In the genomic region with DNA sequence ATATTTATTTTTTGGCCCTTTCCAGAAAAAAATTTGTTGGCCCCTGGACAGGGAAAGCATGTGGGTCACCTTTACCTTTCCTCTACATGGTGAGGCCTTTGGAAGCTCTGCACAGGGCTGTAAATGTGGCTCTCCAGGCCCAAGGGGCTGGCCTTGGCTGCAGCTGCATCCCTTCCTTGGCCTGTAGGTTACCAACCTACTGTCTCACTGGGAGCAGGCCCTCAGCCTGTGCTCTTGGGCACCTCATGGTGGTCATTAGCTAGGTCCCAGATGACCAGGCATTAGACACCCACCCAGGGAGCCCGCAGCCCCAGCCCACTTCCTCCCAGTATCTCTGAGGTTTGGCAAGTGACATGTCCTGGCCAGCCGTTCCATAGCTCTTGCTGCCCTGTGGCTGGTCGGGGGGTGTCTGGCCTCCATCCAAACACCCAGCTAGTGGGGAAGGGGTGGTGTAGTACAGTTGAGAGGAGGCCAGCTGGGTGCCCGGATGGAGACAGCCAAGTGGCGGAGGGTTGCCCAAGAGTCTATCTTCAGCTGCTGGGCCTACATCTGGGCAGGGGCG, we compare ENCODE assay signal across 1 cellular context.
TF ChIP-seq lines count a peak whose summit lies in the region.

No MANE protein-coding gene starts in this region.

TF ChIP-seq in GM23338, 12 proteins besides CTCF, POLR2A, EP300 and RAD21 (continued from another document):
- no peak for TF ChIP-seq ZNF462 (CRISPR knock-in tag; IDR thresholded peaks at IDR 0.05)
- no peak for TF ChIP-seq POLR2AphosphoS5 (IDR thresholded peaks at IDR 0.05; ENCODE audit: low read depth)
- TF ChIP-seq NANOG (IDR thresholded peaks at IDR 0.05; ENCODE audit: borderline replicate concordance), result no peak
